8 cellular contexts compared by ENCODE assay signal in the genomic region with DNA sequence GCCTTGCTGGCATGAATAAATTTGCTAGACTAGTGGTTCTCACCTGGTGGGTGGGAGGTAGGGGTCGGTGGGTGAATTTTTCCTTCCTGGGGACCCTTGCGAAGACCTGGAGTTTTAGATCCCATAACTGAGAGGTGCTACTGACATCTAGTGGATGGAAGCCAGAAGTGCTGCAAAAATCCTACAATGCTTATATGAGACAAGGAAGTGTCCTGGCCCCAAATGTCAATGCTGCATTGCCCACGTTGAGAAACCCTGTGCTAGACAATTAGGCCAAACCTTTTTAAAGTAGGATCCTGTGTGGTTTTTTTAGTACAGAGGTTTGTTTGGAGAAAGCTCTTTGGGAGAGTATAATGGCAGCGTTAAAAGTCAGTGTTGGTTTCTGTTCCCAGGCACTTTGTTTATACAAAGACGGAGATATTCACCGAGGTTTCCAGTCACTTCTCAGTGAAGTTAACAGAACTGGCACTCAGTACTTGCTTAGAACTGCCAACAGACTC. TPM values are rescaled to one million over a fixed set of nuclear protein-coding genes. Genes with fewer than 3 reads are reported as not detected.
A peak's percentile ranks its signal among the peaks of the same experiment; 100 is the strongest.
DNase-seq lines count a peak whose midpoint lies in the region; ATAC-seq and TF ChIP-seq lines count a peak whose summit lies in the region.

No MANE protein-coding gene starts in this region.

- H3K36me3 Mint-ChIP-seq in activated CD4-positive, alpha-beta T cell treated with anti-CD3 and anti-CD28 coated beads for 36 hours (ENCODE audit: low read depth) = peaks cover 25% of the 10 kb centered on the region

- H3K9me3 Mint-ChIP-seq in activated CD4-positive, alpha-beta T cell treated with anti-CD3 and anti-CD28 coated beads for 36 hours (ENCODE audit: low read depth) = no peaks in the 10 kb centered on the region

- TF ChIP-seq CTCF in LNCaP clone FGC (IDR thresholded peaks at IDR 0.05; ENCODE audit: control insufficient read depth, extremely low read depth, insufficient read depth) = peak; percentile 86

- H3K27me3 Mint-ChIP-seq in activated CD4-positive, alpha-beta T cell treated with anti-CD3 and anti-CD28 coated beads for 36 hours = no peaks in the 10 kb centered on the region

- no peak overlapping the region for H3K4me3 Mint-ChIP-seq in activated CD4-positive, alpha-beta T cell treated with anti-CD3 and anti-CD28 coated beads for 36 hours

- H3K4me3 ChIP-seq in LNCaP clone FGC (ENCODE audit: low read depth, low read length) (no peak overlapping the region; the same call in 1 of the 2 replicates), SK-N-MC (peak overlapping the region; percentile 54; the same call in 1 of the 2 replicates)

- ATAC-seq in activated CD4-positive, alpha-beta T cell treated with anti-CD3 and anti-CD28 coated beads for 36 hours = peak; percentile 56

- peak; percentile 48 for DNase-seq in activated CD4-positive, alpha-beta T cell treated with anti-CD3 and anti-CD28 coated beads for 36 hours
- DNase-seq in activated CD4-positive, alpha-beta T cell treated with anti-CD3 and anti-CD28 coated beads for 1 hour = no peak
- peak; percentile 81 for DNase-seq in H4 (ENCODE audit: low spot score)
- peak; percentile 37 for DNase-seq in LNCaP clone FGC (ENCODE audit: low read depth)
- DNase-seq in SK-N-MC (ENCODE audit: low read depth, low spot score) = no peak
- DNase-seq in central memory CD4-positive, alpha-beta T cell = peak; percentile 26
- DNase-seq in kidney glomerular epithelial cell (lab: John Stamatoyannopoulos, UW) = peak; percentile 60
- peak; percentile 43 for DNase-seq in stimulated activated CD8-positive, alpha-beta memory T cell treated with anti-CD3 and anti-CD28 coated beads, Interleukin-4, amount 100 ng/mL, for 48 hours

- CTCF ChIA-PET in activated CD4-positive, alpha-beta T cell treated with anti-CD3 and anti-CD28 coated beads for 36 hours (lab: Charles Lee) = no interaction called here

- no peak overlapping the region for H3K27ac Mint-ChIP-seq in activated CD4-positive, alpha-beta T cell treated with anti-CD3 and anti-CD28 coated beads for 36 hours

- peaks cover 36% of the 10 kb centered on the region for H3K36me3 ChIP-seq in SK-N-MC (ENCODE audit: insufficient read depth, low read length)

- H3K9ac ChIP-seq in SK-N-MC (ENCODE audit: insufficient read length) = no peak overlapping the region

- peak overlapping the region; percentile 50; the same call in 1 of the 2 replicates for H3K27ac ChIP-seq in SK-N-MC

- POLR2A ChIA-PET in activated CD4-positive, alpha-beta T cell treated with anti-CD3 and anti-CD28 coated beads for 36 hours (lab: Charles Lee) = no interaction called here

- H3K4me1 Mint-ChIP-seq in activated CD4-positive, alpha-beta T cell treated with anti-CD3 and anti-CD28 coated beads for 36 hours = peaks cover 17% of the 10 kb centered on the region

- intact Hi-C loops in activated CD4-positive, alpha-beta T cell treated with anti-CD3 and anti-CD28 coated beads for 36 hours (cut with DNase I, micrococcal nuclease) = loop anchor here (1.0 to 10.0 kb wide), 8 partner anchors 9 to 1455 kb away; a partner anchor contains a TSS

- no peaks in the 10 kb centered on the region for H3K9me3 ChIP-seq in SK-N-MC (ENCODE audit: low read depth, low read length)

RNA-seq across cellular contexts. Expression of a gene that starts 9.6 kb away (rescaled TPM):
- 10 to 100 TPM; 16.0 to 17.1 TPM for total RNA-seq in activated CD4-positive, alpha-beta T cell treated with anti-CD3 and anti-CD28 coated beads for 36 hours
- 7.8 and 9.2 TPM in 2 replicates for total RNA-seq in H4 (2014; rRNA removed; shearing (Covaris generic))

RNA-seq across cellular contexts. Expression of a gene that starts 30.4 kb away (rescaled TPM):
- 10 to 100 TPM; 18.8 to 26.7 TPM for total RNA-seq in activated CD4-positive, alpha-beta T cell treated with anti-CD3 and anti-CD28 coated beads for 36 hours
- 0.12 TPM in 1 of 2 replicates, not detected in the other for total RNA-seq in H4 (2014; rRNA removed; shearing (Covaris generic))

Comparison
In these comparisons a context has a peak if more than half of its experiments do, and no peak if none do; other contexts are left out.
1. DNase-seq: peak in activated CD4-positive, alpha-beta T cell treated with anti-CD3 and anti-CD28 coated beads for 36 hours (single experiment), H4 (single experiment), LNCaP clone FGC (single experiment), central memory CD4-positive, alpha-beta T cell (single experiment), kidney glomerular epithelial cell (single experiment) and stimulated activated CD8-positive, alpha-beta memory T cell treated with anti-CD3 and anti-CD28 coated beads, Interleukin-4, amount 100 ng/mL, for 48 hours (single experiment); none in activated CD4-positive, alpha-beta T cell treated with anti-CD3 and anti-CD28 coated beads for 1 hour (single experiment) and SK-N-MC (single experiment).
2. RNA of a gene that starts 30.4 kb away (total RNA-seq): 18.8 to 26.7 TPM in activated CD4-positive, alpha-beta T cell treated with anti-CD3 and anti-CD28 coated beads for 36 hours; 0.12 TPM in H4; every median in the first group is over 10 times any median in the second.